Comparison of ENCODE assay signal across 8 cellular contexts in genomic region chr5:38420691-38421395, GRCh38.
DNase-seq lines count a peak whose midpoint lies in the region; ATAC-seq and TF ChIP-seq lines count a peak whose summit lies in the region.

No MANE protein-coding gene starts in this region.

- TF ChIP-seq EP300 in Ishikawa (IDR thresholded peaks at IDR 0.05; ENCODE audit: borderline replicate concordance) (no peak), stomach (IDR thresholded peaks at IDR 0.05) (no peak)

- H3K4me3 ChIP-seq in Peyer's patch (no peak overlapping the region), left lung (no peak overlapping the region), stomach (no peak overlapping the region)

- TF ChIP-seq CTCF in Peyer's patch (IDR thresholded peaks at IDR 0.05) (peak in 4 of 6 experiments; percentile 45 to 60 (median 51)), left lung (IDR thresholded peaks at IDR 0.05) (peak; percentile 52 to 68), stomach (IDR thresholded peaks at IDR 0.05) (peak in 5 of 7 experiments; percentile 50 to 64 (median 60))

- H3K36me3 ChIP-seq in Peyer's patch (no peaks in the 10 kb centered on the region), left lung (no peaks in the 10 kb centered on the region), stomach (no peaks in the 10 kb centered on the region)

- TF ChIP-seq POLR2A in Peyer's patch (IDR thresholded peaks at IDR 0.05), result no peak
- TF ChIP-seq POLR2A in stomach (IDR thresholded peaks at IDR 0.05), result no peak

- 51 to 60% (median 57%) methylated on average over 6 of the region's 6 CpGs for WGBS in stomach, 5 donors

- H3K27me3 ChIP-seq in Peyer's patch (no peaks in the 10 kb centered on the region), left lung (peaks cover 0 to 9% of the 10 kb centered on the region in 2 donors), stomach (no peaks in the 10 kb centered on the region)

- H3K9me3 ChIP-seq in Peyer's patch (no peaks in the 10 kb centered on the region), left lung (no peaks in the 10 kb centered on the region), stomach (no peaks in the 10 kb centered on the region)

- H3K4me1 ChIP-seq in Peyer's patch, result no peaks in the 10 kb centered on the region
- H3K4me1 ChIP-seq in left lung, result no peaks in the 10 kb centered on the region
- H3K4me1 ChIP-seq in stomach, result no peaks in the 10 kb centered on the region

- DNase-seq in activated T-cell treated with anti-CD3 and anti-CD28 coated beads for 24 hours (ENCODE audit: low read depth) (peak; percentile 11), Peyer's patch (peak in 2 of 3 donors; percentile 17 to 61), cerebellum (ENCODE audit: low spot score) (peak; percentile 44), left lung (no peak), stomach (peak; percentile 69)
- DNase-seq in activated T-cell treated with anti-CD3 and anti-CD28 coated beads, Interleukin-2, amount 50 U/mL, for 1 hour, result no peak

- ATAC-seq in left lung (peak; percentile 95), HG03025 (IDR thresholded peaks at IDR 0.05; ENCODE audit: low FRiP score, unreplicated experiment) (no peak)

- TF ChIP-seq RAD21 in Ishikawa (IDR thresholded peaks at IDR 0.05; ENCODE audit: low read depth), result peak; percentile 69

- intact Hi-C loops in left lung (cut with DNase I) (no loop called here), stomach (cut with DNase I; ENCODE audit: low total_unique reads) (no loop called here)

- no peak overlapping the region for H3K27ac ChIP-seq in Peyer's patch
- no peak overlapping the region for H3K27ac ChIP-seq in left lung
- H3K27ac ChIP-seq in stomach, result no peak overlapping the region

TF ChIP-seq in Ishikawa, 13 proteins besides CTCF, POLR2A, EP300 and RAD21:
- TF ChIP-seq TEAD4 (IDR thresholded peaks at IDR 0.05), result no peak
- 0 out of 2 replicates have a peak, but pooled peaks have one; percentile 43 for TF ChIP-seq YY1 (IDR thresholded peaks at IDR 0.05; ENCODE audit: low read depth)

Comparison
In these comparisons a context has a peak if more than half of its experiments do, and no peak if none do; other contexts are left out.
1. DNase-seq: peak in activated T-cell treated with anti-CD3 and anti-CD28 coated beads for 24 hours (single experiment), Peyer's patch (2 of 3), cerebellum (single experiment) and stomach (single experiment); none in activated T-cell treated with anti-CD3 and anti-CD28 coated beads, Interleukin-2, amount 50 U/mL, for 1 hour (single experiment) and left lung (0 of 2).
2. Peak in every context shown above with its lines, with median percentiles within 50 percentile points of each other: CTCF ChIP-seq.